In the genomic region with DNA sequence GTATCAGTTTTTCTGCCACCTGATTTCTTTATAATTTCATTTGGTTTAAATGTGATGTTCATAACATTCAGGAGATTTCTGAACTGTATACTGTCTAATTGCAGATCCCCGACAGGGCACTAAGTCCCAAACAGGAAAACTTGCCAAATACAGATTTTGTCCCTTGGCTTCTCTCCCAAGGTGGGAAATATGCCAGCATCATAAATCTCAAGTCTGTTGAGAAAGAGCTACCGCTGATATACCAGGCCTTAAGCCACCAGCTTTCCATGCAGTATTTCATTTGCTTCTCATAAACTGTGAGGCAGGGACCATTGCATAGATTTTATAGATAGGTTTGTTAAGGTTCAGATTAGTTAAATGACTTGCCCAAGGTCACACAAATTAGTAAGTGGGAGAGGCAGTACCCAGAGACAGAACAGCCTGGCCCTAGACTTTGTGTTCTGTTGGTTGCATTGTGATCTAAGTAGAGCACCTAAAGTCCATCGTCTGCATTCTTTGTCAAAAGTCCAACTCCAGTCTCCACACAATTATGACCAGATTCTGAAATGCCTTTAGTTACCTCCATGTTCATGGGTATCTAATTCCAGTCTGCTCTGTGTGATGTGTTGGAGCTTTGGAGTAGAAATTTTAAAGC, we compare ENCODE assay signal across 1 cellular context.
TF ChIP-seq lines count a peak whose summit lies in the region.

No MANE protein-coding gene starts in this region.

TF ChIP-seq in GM23338, 12 proteins besides CTCF, POLR2A, EP300 and RAD21 (continued from another document):
- TF ChIP-seq ZNF462 (CRISPR knock-in tag; IDR thresholded peaks at IDR 0.05), result no peak
- TF ChIP-seq, protein P1, sequence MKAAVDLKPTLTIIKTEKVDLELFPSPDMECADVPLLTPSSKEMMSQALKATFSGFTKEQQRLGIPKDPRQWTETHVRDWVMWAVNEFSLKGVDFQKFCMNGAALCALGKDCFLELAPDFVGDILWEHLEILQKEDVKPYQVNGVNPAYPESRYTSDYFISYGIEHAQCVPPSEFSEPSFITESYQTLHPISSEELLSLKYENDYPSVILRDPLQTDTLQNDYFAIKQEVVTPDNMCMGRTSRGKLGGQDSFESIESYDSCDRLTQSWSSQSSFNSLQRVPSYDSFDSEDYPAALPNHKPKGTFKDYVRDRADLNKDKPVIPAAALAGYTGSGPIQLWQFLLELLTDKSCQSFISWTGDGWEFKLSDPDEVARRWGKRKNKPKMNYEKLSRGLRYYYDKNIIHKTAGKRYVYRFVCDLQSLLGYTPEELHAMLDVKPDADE (IDR thresholded peaks at IDR 0.05), result no peak
- no peak for TF ChIP-seq EZH2phosphoT487 (IDR thresholded peaks at IDR 0.05; ENCODE audit: unreplicated experiment)
- no peak for TF ChIP-seq ZNF331 (CRISPR knock-in tag; IDR thresholded peaks at IDR 0.05; ENCODE audit: low read depth)
- TF ChIP-seq POLR2AphosphoS5 (IDR thresholded peaks at IDR 0.05; ENCODE audit: low read depth), result no peak
- TF ChIP-seq CREB1 (CRISPR knock-in tag; IDR thresholded peaks at IDR 0.05; ENCODE audit: low read depth), result no peak
